In the genomic region with DNA sequence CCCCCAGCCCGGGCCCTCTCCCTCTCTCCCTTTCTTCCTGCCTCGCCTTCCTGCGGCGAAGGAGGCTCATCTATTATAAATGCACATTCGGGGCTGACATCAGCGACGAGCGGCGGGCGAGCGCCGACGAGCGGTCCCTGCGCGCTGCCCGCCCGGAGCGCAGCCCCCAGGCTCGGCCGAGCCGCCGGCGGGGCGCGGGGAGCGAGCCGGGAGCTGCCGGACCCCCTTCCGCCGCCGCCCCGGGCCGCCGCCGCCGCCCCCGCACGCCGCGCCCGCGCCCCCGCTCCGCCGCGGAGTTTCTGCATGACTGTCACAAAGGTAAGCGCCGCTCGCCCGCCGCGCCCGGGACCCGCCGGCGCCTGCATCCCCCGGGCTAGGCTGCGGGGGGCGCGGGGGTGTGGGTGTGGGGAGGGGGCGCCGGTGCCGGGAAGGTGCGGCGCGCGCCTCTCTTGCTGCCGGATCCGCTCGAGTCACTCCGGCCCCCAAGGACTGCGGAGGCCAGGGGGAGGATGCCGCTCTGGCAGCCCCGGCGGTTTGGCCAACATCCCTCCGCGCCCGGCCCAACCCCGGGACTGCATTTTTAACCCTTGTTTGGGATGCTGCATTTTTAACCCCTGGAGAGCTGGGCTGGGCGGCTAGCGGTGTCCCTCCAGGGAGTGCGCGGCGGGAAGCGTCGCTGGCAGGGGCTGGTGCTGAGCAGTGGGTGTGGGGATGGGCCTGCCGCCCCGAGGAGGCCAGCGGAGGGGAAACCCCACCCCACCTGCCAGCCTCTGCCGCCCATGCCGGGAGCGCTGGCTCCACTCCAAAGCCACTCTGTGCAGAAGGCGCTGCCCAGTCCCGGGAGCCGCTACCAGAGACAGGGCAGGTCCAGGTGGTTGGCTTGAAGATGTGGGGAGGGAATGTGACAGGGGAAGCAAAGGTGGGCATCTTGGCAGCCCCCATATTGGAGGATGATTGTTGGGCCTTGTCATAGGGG, we compare ENCODE assay signal across 1 cellular context.
TF ChIP-seq lines count a peak whose summit lies in the region.

TSS of gene CORO2B (plus strand) at position 34 of the 976 bp plus-strand sequence. CDS start at position 304, 270 bp downstream.

TF ChIP-seq in HEK293, 187 proteins besides CTCF, POLR2A, EP300 and RAD21 (continued from another document and continues in another):
- TF ChIP-seq, protein P1, sequence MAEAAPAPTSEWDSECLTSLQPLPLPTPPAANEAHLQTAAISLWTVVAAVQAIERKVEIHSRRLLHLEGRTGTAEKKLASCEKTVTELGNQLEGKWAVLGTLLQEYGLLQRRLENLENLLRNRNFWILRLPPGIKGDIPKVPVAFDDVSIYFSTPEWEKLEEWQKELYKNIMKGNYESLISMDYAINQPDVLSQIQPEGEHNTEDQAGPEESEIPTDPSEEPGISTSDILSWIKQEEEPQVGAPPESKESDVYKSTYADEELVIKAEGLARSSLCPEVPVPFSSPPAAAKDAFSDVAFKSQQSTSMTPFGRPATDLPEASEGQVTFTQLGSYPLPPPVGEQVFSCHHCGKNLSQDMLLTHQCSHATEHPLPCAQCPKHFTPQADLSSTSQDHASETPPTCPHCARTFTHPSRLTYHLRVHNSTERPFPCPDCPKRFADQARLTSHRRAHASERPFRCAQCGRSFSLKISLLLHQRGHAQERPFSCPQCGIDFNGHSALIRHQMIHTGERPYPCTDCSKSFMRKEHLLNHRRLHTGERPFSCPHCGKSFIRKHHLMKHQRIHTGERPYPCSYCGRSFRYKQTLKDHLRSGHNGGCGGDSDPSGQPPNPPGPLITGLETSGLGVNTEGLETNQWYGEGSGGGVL (tag by site-specific recombination; IDR thresholded peaks at IDR 0.05) = peak; percentile 93
- peak; percentile 96 for TF ChIP-seq KLF16 (tag by site-specific recombination; IDR thresholded peaks at IDR 0.05)
- TF ChIP-seq ZFP69B (tag by site-specific recombination; IDR thresholded peaks at IDR 0.05) = peak; percentile 67; the same call in 1 of the 2 replicates
- peak; percentile 76; the same call in 1 of the 2 replicates for TF ChIP-seq ZNF785 (tag by site-specific recombination; IDR thresholded peaks at IDR 0.05)
- TF ChIP-seq, protein P2, sequence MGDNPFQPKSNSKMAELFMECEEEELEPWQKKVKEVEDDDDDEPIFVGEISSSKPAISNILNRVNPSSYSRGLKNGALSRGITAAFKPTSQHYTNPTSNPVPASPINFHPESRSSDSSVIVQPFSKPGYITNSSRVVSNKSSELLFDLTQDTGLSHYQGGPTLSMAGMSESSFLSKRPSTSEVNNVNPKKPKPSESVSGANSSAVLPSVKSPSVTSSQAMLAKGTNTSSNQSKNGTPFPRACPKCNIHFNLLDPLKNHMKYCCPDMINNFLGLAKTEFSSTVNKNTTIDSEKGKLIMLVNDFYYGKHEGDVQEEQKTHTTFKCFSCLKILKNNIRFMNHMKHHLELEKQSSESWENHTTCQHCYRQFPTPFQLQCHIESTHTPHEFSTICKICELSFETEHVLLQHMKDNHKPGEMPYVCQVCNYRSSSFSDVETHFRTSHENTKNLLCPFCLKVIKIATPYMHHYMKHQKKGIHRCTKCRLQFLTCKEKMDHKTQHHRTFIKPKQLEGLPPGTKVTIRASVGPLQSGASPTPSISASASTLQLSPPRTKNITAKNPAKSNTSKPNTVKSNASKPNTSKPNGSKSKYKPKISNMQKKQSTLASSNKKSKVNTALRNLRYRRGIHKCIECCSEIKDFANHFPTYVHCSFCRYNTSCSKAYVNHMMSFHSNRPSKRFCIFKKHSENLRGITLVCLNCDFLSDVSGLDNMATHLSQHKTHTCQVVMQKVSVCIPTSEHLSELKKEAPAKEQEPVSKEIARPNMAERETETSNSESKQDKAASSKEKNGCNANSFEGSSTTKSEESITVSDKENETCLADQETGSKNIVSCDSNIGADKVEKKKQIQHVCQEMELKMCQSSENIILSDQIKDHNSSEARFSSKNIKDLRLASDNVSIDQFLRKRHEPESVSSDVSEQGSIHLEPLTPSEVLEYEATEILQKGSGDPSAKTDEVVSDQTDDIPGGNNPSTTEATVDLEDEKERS (tag by site-specific recombination; IDR thresholded peaks at IDR 0.05) = no peak
- TF ChIP-seq ZNF112 (tag by site-specific recombination; IDR thresholded peaks at IDR 0.05) = no peak
- TF ChIP-seq, protein P3, sequence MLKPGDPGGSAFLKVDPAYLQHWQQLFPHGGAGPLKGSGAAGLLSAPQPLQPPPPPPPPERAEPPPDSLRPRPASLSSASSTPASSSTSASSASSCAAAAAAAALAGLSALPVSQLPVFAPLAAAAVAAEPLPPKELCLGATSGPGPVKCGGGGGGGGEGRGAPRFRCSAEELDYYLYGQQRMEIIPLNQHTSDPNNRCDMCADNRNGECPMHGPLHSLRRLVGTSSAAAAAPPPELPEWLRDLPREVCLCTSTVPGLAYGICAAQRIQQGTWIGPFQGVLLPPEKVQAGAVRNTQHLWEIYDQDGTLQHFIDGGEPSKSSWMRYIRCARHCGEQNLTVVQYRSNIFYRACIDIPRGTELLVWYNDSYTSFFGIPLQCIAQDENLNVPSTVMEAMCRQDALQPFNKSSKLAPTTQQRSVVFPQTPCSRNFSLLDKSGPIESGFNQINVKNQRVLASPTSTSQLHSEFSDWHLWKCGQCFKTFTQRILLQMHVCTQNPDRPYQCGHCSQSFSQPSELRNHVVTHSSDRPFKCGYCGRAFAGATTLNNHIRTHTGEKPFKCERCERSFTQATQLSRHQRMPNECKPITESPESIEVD (tag by site-specific recombination; IDR thresholded peaks at IDR 0.05) = no peak
- no peak for TF ChIP-seq ZNF133 (tag by site-specific recombination; IDR thresholded peaks at IDR 0.05)
- TF ChIP-seq ZNF19 (tag by site-specific recombination; IDR thresholded peaks at IDR 0.05; ENCODE audit: low read depth) = no peak
- TF ChIP-seq, protein P4, sequence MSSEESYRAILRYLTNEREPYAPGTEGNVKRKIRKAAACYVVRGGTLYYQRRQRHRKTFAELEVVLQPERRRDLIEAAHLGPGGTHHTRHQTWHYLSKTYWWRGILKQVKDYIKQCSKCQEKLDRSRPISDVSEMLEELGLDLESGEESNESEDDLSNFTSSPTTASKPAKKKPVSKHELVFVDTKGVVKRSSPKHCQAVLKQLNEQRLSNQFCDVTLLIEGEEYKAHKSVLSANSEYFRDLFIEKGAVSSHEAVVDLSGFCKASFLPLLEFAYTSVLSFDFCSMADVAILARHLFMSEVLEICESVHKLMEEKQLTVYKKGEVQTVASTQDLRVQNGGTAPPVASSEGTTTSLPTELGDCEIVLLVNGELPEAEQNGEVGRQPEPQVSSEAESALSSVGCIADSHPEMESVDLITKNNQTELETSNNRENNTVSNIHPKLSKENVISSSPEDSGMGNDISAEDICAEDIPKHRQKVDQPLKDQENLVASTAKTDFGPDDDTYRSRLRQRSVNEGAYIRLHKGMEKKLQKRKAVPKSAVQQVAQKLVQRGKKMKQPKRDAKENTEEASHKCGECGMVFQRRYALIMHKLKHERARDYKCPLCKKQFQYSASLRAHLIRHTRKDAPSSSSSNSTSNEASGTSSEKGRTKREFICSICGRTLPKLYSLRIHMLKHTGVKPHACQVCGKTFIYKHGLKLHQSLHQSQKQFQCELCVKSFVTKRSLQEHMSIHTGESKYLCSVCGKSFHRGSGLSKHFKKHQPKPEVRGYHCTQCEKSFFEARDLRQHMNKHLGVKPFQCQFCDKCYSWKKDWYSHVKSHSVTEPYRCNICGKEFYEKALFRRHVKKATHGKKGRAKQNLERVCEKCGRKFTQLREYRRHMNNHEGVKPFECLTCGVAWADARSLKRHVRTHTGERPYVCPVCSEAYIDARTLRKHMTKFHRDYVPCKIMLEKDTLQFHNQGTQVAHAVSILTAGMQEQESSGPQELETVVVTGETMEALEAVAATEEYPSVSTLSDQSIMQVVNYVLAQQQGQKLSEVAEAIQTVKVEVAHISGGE (tag by site-specific recombination; conservative IDR thresholded peaks at IDR 0.05; ENCODE audit: low read depth) = no peak
- TF ChIP-seq, protein P5, sequence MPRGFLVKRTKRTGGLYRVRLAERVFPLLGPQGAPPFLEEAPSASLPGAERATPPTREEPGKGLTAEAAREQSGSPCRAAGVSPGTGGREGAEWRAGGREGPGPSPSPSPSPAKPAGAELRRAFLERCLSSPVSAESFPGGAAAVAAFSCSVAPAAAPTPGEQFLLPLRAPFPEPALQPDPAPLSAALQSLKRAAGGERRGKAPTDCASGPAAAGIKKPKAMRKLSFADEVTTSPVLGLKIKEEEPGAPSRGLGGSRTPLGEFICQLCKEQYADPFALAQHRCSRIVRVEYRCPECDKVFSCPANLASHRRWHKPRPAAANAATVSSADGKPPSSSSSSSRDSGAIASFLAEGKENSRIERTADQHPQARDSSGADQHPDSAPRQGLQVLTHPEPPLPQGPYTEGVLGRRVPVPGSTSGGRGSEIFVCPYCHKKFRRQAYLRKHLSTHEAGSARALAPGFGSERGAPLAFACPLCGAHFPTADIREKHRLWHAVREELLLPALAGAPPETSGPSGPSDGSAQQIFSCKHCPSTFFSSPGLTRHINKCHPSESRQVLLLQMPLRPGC (tag by site-specific recombination; IDR thresholded peaks at IDR 0.05) = no peak
- TF ChIP-seq PRDM2 (tag by site-specific recombination; IDR thresholded peaks at IDR 0.05; ENCODE audit: borderline replicate concordance) = no peak
- 0 out of 2 replicates have a peak, but pooled peaks have one; percentile 25 for TF ChIP-seq ZNF639 (tag by site-specific recombination; IDR thresholded peaks at IDR 0.05)
- TF ChIP-seq ZNF140 (tag by site-specific recombination; IDR thresholded peaks at IDR 0.05) = no peak
- no peak; the same call in 1 of the 2 replicates for TF ChIP-seq ZNF391 (tag by site-specific recombination; IDR thresholded peaks at IDR 0.05; ENCODE audit: borderline replicate concordance, low read depth)
- TF ChIP-seq ZNF488 (tag by site-specific recombination; IDR thresholded peaks at IDR 0.05) = 0 out of 2 replicates have a peak, but pooled peaks have one; percentile 5
- TF ChIP-seq ZNF324 (tag by site-specific recombination; IDR thresholded peaks at IDR 0.05) = peak; percentile 66; the same call in 1 of the 2 replicates
- no peak for TF ChIP-seq HOXA7 (CRISPR knock-in tag; IDR thresholded peaks at IDR 0.05; ENCODE audit: borderline replicate concordance)
- TF ChIP-seq ZNF366 (tag by site-specific recombination; conservative IDR thresholded peaks at IDR 0.05) = no peak
- no peak for TF ChIP-seq ZNF791 (tag by site-specific recombination; IDR thresholded peaks at IDR 0.05)
- TF ChIP-seq ZNF660 (tag by site-specific recombination; IDR thresholded peaks at IDR 0.05) = 0 out of 2 replicates have a peak, but pooled peaks have one; percentile 26
- no peak for TF ChIP-seq ZNF544 (tag by site-specific recombination; IDR thresholded peaks at IDR 0.05)
